Comparison of ENCODE assay signal across 19 cellular contexts in the genomic region with DNA sequence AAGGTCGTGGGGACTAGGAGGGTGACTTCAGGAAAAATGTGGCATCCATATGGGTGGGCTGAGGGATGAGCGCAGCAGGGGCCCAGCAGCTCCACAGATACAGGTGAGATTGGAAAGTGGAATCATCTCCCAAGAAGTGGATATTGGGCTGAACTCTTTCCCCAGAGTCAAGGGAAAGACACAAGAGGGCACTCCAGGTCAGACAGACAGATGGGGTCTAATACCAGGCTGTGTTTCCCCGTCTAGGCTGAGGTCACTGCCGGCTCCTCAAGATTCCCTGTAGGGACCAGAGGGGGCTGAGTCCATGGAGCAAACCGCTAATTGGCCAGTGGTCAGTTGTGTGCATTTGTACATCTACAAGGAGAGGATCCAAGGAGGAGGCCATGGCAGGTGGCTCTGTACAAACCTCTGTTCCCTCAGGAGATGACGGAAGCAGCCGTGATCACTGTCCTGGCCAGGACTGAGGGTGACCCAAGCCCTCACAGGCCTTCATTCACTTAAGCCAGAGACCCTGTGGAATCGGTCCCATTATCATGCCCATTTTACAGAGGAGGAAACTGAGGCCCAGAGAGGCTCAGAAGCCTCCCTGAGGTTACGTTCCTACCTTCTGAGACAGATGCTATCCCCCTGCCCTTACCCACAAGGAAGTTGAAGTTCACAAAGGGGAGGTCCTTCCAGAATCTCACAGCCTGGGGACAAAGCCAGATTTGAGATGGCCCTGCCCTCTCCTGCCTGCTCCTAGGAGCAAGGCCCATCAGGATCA. TPM values are rescaled to one million over a fixed set of nuclear protein-coding genes. Genes with fewer than 3 reads are reported as not detected.
DNase-seq lines count a peak whose midpoint lies in the region; ATAC-seq and TF ChIP-seq lines count a peak whose summit lies in the region.
"Had no signal": no experiment of that assay in that cellular context is flagged by ENCODE, and none has a peak within 500 bp of the region (broad histone marks: within the 10 kb centered on the region; RNA-seq: fewer than 3 reads in every experiment).

No MANE protein-coding gene starts in this region.

- no peak overlapping the region for H3K56ac ChIP-seq in H9 (ENCODE audit: insufficient read length, low read depth, low read length)

- no peaks in the 10 kb centered on the region for H3K27me3 ChIP-seq in BLaER1
- no peaks in the 10 kb centered on the region for H3K27me3 ChIP-seq in H9 (ENCODE audit: insufficient read depth, low read length)
- H3K27me3 ChIP-seq: Peyer's patch had no signal

- no peak overlapping the region for H3K4ac ChIP-seq in H9 (ENCODE audit: low read depth, low read length)

- peak overlapping the region; percentile 41 for H3K18ac ChIP-seq in H9 (ENCODE audit: insufficient read length, low read depth, low read length)

- no peak overlapping the region for H2AFZ ChIP-seq in H9 (ENCODE audit: low read length)

- no peaks in the 10 kb centered on the region for H3K9me3 Mint-ChIP-seq in H9
- H3K9me3 Mint-ChIP-seq: activated CD4-positive, alpha-beta T cell treated with anti-CD3 and anti-CD28 coated beads, Interleukin-2, amount 10 ng/mL, durations not matched to agents 7 days and 5 days; activated T-cell treated with anti-CD3 and anti-CD28 coated beads, Interleukin-2, amount 50 U/mL, for 4 hours; immature natural killer cell had no signal

- no peak overlapping the region for H2BK20ac ChIP-seq in H9 (ENCODE audit: low read depth, low read length, poor library complexity, severe bottlenecking)

- H3K4me2 ChIP-seq in BLaER1 (peak overlapping the region; percentile 91), H9 (ENCODE audit: insufficient read depth, insufficient read length, low read length) (no peak overlapping the region)

- no peak overlapping the region for H2BK5ac ChIP-seq in H9 (ENCODE audit: insufficient read length, low read length)

- H2BK15ac ChIP-seq in H9 (ENCODE audit: low read depth, low read length): no peak overlapping the region

- H3K27ac ChIP-seq in BLaER1 (peak overlapping the region; percentile 90; the same call in 1 of the 2 replicates), H9 (ENCODE audit: insufficient read length, low read depth, low read length) (no peak overlapping the region)
- H3K27ac ChIP-seq: Peyer's patch had no signal

- peak overlapping the region; percentile 10; the same call in 1 of the 2 replicates for H3K14ac ChIP-seq in H9 (ENCODE audit: insufficient read depth, low read length)

- H3K4me3 ChIP-seq in BLaER1: no peak overlapping the region
- H3K4me3 ChIP-seq: Peyer's patch had no signal

- H3T11ph ChIP-seq in H9 (ENCODE audit: low read length): no peak overlapping the region

- no CpG with 5 or more reads among the region's 9 CpGs for WGBS in H9 (ENCODE audit: extremely low coverage, insufficient read length, low lambda C conversion rate)

- ATAC-seq in activated CD4-positive, CD25-positive, alpha-beta regulatory T cell treated with anti-CD3 and anti-CD28 coated beads, Interleukin-2, amount 50 U/mL, for 24 hours: no peak
- ATAC-seq: activated T-cell treated with anti-CD3 and anti-CD28 coated beads, Interleukin-2, amount 50 U/mL, for 4 hours; stimulated activated naive CD8-positive, alpha-beta T cell treated with anti-CD3 and anti-CD28 coated beads, Interleukin-15, Interleukin-2, amounts not matched to agents 100 U/mL and 50 U/mL, for 24 hours; T-helper 17 cell had no signal

- peak; percentile 49 for DNase-seq in H9
- peak; percentile 4 for DNase-seq in RKO (ENCODE audit: low spot score)
- peak; percentile 53 for DNase-seq in iPS-NIHi11 (ENCODE audit: low spot score)
- no peak for DNase-seq in NCI-H2171 treated with DMSO at 0.1 percent for 48 hours (lab: John Stamatoyannopoulos, UW)
- DNase-seq in SIG-M5 (lab: John Stamatoyannopoulos, UW): no peak
- no peak for DNase-seq in NCI-H1417 (lab: John Stamatoyannopoulos, UW)
- DNase-seq: activated CD4-positive, alpha-beta T cell treated with anti-CD3 and anti-CD28 coated beads, Interleukin-2, amount 10 ng/mL, durations not matched to agents 7 days and 5 days; activated T-cell treated with anti-CD3 and anti-CD28 coated beads, Interleukin-2, amount 50 U/mL, for 4 hours; immature natural killer cell; NCI-H1417 treated with DMSO at 0.1 percent for 48 hours; nucleus accumbens; Peyer's patch; small intestine; stimulated activated naive CD8-positive, alpha-beta T cell treated with anti-CD3 and anti-CD28 coated beads, Interleukin-15, Interleukin-2, amounts not matched to agents 100 U/mL and 50 U/mL, for 24 hours; T-helper 17 cell had no signal

- no peaks in the 10 kb centered on the region for H3K79me1 ChIP-seq in H9 (ENCODE audit: insufficient read depth, low read depth, low read length, poor library complexity, severe bottlenecking)

- no peak overlapping the region for H4K8ac ChIP-seq in H9 (replicated peaks; ENCODE audit: insufficient read length, low read depth, low read length)

- H4K91ac ChIP-seq in H9 (ENCODE audit: insufficient read length, low read depth, low read length): no peak overlapping the region

- no peak overlapping the region for H3K23ac ChIP-seq in H9 (ENCODE audit: insufficient read length, low read depth, low read length)

- H3K23me2 ChIP-seq in H9 (ENCODE audit: insufficient read length, low read depth, low read length, poor library complexity, severe bottlenecking): no peaks in the 10 kb centered on the region

- H4K20me1 ChIP-seq in BLaER1: no peaks in the 10 kb centered on the region
- no peaks in the 10 kb centered on the region for H4K20me1 ChIP-seq in H9 (ENCODE audit: control insufficient read depth, insufficient read depth, insufficient read length)

- H3K36me3 Mint-ChIP-seq in H9 (ENCODE audit: insufficient read depth in 1 of 3, low read depth in 3 of 3): 0 out of 7 replicates have a peak, but pooled peaks cover 0 to 2% (median under 1%) of the 10 kb centered on the region in 3 experiments
- H3K36me3 Mint-ChIP-seq: immature natural killer cell had no signal

- peak overlapping the region; percentile 78; the same call in 1 of the 2 replicates for H3K9ac ChIP-seq in BLaER1
- no peak overlapping the region for H3K9ac ChIP-seq in H9 (ENCODE audit: extremely low read depth, insufficient read length, low read length)

- no peak overlapping the region for H2BK12ac ChIP-seq in H9 (ENCODE audit: insufficient read length, low read depth, low read length)

- H3K27me3 Mint-ChIP-seq in H9 (ENCODE audit: low read depth): peaks cover 7% of the 10 kb centered on the region

- H3K36me3 ChIP-seq in BLaER1: no peaks in the 10 kb centered on the region
- H3K36me3 ChIP-seq: Peyer's patch had no signal

- no peak overlapping the region for H2AK5ac ChIP-seq in H9 (ENCODE audit: insufficient read length, low read length)

- H3K79me2 ChIP-seq in H9 (ENCODE audit: insufficient read depth, low read length): no peaks in the 10 kb centered on the region

- peak; percentile 59; the same call in 2 of the 3 replicates for TF ChIP-seq CTCF in H9 (conservative IDR thresholded peaks at IDR 0.05)

- H3K4me1 ChIP-seq in BLaER1 (peaks cover 51% of the 10 kb centered on the region), H9 (ENCODE audit: insufficient read depth, low read length) (peaks cover 25% of the 10 kb centered on the region; the same call in 1 of the 2 replicates)
- H3K4me1 ChIP-seq: Peyer's patch had no signal

- no peak overlapping the region for H4K5ac ChIP-seq in H9 (ENCODE audit: insufficient read length, low read depth, low read length)

- H3K4me1 Mint-ChIP-seq in H9: peaks cover 47 to 54% of the 10 kb centered on the region in 2 experiments
- H3K4me1 Mint-ChIP-seq: activated CD4-positive, alpha-beta T cell treated with anti-CD3 and anti-CD28 coated beads, Interleukin-2, amount 10 ng/mL, durations not matched to agents 7 days and 5 days; immature natural killer cell had no signal

- H3K4me3 Mint-ChIP-seq in H9: no peak overlapping the region; a peak in 1 of 5 replicates
- H3K4me3 Mint-ChIP-seq: activated CD4-positive, alpha-beta T cell treated with anti-CD3 and anti-CD28 coated beads, Interleukin-2, amount 10 ng/mL, durations not matched to agents 7 days and 5 days; activated T-cell treated with anti-CD3 and anti-CD28 coated beads, Interleukin-2, amount 50 U/mL, for 4 hours; immature natural killer cell; T-helper 17 cell had no signal

- H3K9me3 ChIP-seq in BLaER1 (peaks cover under 1% of the 10 kb centered on the region; the same call in 1 of the 2 replicates), H9 (ENCODE audit: control insufficient read depth, low read depth, low read length) (no peaks in the 10 kb centered on the region)
- H3K9me3 ChIP-seq: Peyer's patch had no signal

- H3K27ac Mint-ChIP-seq in H9: 0 out of 7 replicates have a peak overlapping the region, but pooled peaks of 1 of the 3 experiments have one; percentile 21
- H3K27ac Mint-ChIP-seq: activated CD4-positive, alpha-beta T cell treated with anti-CD3 and anti-CD28 coated beads, Interleukin-2, amount 10 ng/mL, durations not matched to agents 7 days and 5 days; immature natural killer cell; T-helper 17 cell had no signal

- H2BK120ac ChIP-seq in H9 (ENCODE audit: low read depth, low read length, poor library complexity, severe bottlenecking): no peak overlapping the region

RNA-seq across cellular contexts. Expression of a gene that starts 14.9 kb away (rescaled TPM):
- total RNA-seq in H9 (2021): 41.4 and 42.3 TPM in 2 replicates
- total RNA-seq: activated CD4-positive, alpha-beta T cell treated with anti-CD3 and anti-CD28 coated beads, Interleukin-2, amount 10 ng/mL, durations not matched to agents 7 days and 5 days; cardiac septum; Peyer's patch; T-helper 17 cell had no signal

RNA-seq across cellular contexts. Expression of a gene that starts 45.4 kb away (rescaled TPM):
- total RNA-seq in H9 (2021): 5.3 and 5.6 TPM in 2 replicates

RNA-seq across cellular contexts. Expression of a gene that starts 45.6 kb away (rescaled TPM):
- not detected in 2 replicates for total RNA-seq in H9 (2021)
- total RNA-seq: activated CD4-positive, alpha-beta T cell treated with anti-CD3 and anti-CD28 coated beads, Interleukin-2, amount 10 ng/mL, durations not matched to agents 7 days and 5 days; activated T-cell treated with anti-CD3 and anti-CD28 coated beads, Interleukin-2, amount 50 U/mL, for 4 hours; cardiac septum; frontal cortex; Peyer's patch; T-helper 17 cell had no signal

Comparison
In these comparisons a context has a peak if more than half of its experiments do, and no peak if none do; other contexts are left out.
1. DNase-seq: peak in H9 (single experiment), RKO (single experiment) and iPS-NIHi11 (single experiment); none in NCI-H2171 treated with DMSO at 0.1 percent for 48 hours (single experiment), SIG-M5 (single experiment) and NCI-H1417 (0 of 3).